ENCODE assay signal across 8 cellular contexts in the genomic region with DNA sequence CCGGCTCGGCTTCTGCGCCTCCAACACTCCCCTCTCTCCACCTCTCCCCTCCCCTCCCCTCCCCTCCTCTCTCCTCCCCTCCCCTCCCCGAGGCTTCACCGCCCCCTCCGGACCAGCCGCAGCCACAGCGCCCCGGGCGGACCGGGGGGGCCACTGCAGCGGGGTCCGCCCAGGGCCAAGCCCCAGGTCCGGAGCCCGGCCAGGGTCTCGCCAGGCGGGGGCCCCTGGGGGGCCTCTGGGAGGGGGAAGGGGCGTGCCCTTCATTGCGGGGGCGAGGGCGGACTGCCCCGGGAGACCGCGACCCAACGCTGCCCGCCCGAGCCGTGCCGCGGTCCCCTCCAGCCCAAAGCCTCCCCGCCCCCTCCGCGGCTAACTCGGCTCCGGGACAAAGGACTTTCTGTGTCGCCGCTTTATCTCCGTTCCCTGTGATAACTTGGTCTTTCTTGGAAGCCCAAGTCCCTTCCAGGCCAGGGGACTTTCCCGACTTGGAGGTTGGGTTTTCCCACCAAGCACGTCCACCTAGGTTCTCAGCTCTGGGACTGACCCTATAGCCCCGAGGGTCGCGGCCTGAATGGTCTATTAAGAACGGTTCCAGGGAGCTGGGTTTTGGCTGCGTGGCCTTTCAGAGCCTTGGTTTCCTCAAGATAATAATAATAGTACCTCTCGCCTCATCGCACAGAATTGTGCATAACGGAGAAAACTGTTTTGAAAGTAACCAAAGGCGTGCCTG. TPM values are rescaled to one million over a fixed set of nuclear protein-coding genes. Genes with fewer than 3 reads are reported as not detected.
A peak's percentile ranks its signal among the peaks of the same experiment; 100 is the strongest.
DNase-seq lines count a peak whose midpoint lies in the region; ATAC-seq and TF ChIP-seq lines count a peak whose summit lies in the region.

A gene (minus strand): TSS at position 29 of the 730 bp plus-strand sequence. CDS start 97 bp downstream, outside the sequence.

- RAD21 ChIA-PET in HCT116 (lab: Charles Lee; ENCODE audit: low non-redundant PET in 1 of 2, low total read pairs in 2 of 2, uncharacterized antibody in 2 of 2, unreplicated experiment in 2 of 2) = interaction anchor here in 1 of 2 experiments (0.6 kb wide), 1 partner anchor 196 kb away, joined by 4 read pairs; no protein-coding TSS in a partner anchor

- H3K36me3 ChIP-seq in HCT116 (ENCODE audit: control insufficient read depth in 1 of 2, insufficient read depth in 2 of 2, low read length in 2 of 2) (peaks cover 5 to 6% of the 10 kb centered on the region in 2 experiments; a peak in 3 of 4 replicates), adrenal gland (replicated peaks in 1 of 2) (no peaks in the 10 kb centered on the region), psoas muscle (ENCODE audit: insufficient read depth in 1 of 2, low read depth in 1 of 2) (peaks cover 0 to 48% of the 10 kb centered on the region in 2 donors), urinary bladder (ENCODE audit: insufficient read depth) (no peaks in the 10 kb centered on the region)

- TF ChIP-seq POLR2A in HCT116 (IDR thresholded peaks at IDR 0.05; ENCODE audit: borderline replicate concordance, extremely low read depth, insufficient read depth, insufficient read length) (no peak), adrenal gland (IDR thresholded peaks at IDR 0.05) (peak in 1 of 2 donors; percentile 13)

- H3K27ac ChIP-seq in HCT116 (ENCODE audit: low read depth, low read length) (peak within 1 kb of the TSS; percentile 92), adrenal gland (peak within 1 kb of the TSS; percentile 73 to 94 (median 92)), psoas muscle (peak within 1 kb of the TSS; percentile 96), urinary bladder (ENCODE audit: low read depth) (peak within 1 kb of the TSS; percentile 76)

- peak within 1 kb of the TSS; percentile 94 for H3K9ac ChIP-seq in HCT116 (ENCODE audit: low read length)

- H3K79me2 ChIP-seq in HCT116 (ENCODE audit: insufficient read depth, low read length) = peaks cover 33% of the 10 kb centered on the region

- peak in 2 of 3 experiments; percentile 39 to 53; a peak in 3 of 6 replicates for TF ChIP-seq CTCF in HCT116 (IDR thresholded peaks at IDR 0.05 in 2 of 3, conservative IDR thresholded peaks at IDR 0.05 in 1 of 3; ENCODE audit: borderline replicate concordance in 1 of 3, insufficient read depth in 1 of 3, low read depth in 2 of 3, low read length in 2 of 3)
- TF ChIP-seq CTCF in adrenal gland (IDR thresholded peaks at IDR 0.05) = peak; percentile 13 to 54 (median 33)
- peak; percentile 46 for TF ChIP-seq CTCF in psoas muscle (IDR thresholded peaks at IDR 0.05)

- CTCF ChIA-PET in HCT116 (lab: Charles Lee) = interaction anchor here (1.7 to 2.6 kb wide), 2 partner anchors 12 to 29 kb away, joined by 4 to 8 read pairs; no protein-coding TSS in a partner anchor

- peak within 1 kb of the TSS; percentile 89 to 95 for H3K4me3 ChIP-seq in HCT116 (replicated peaks in 1 of 2; ENCODE audit: low read depth in 1 of 2, low read length in 2 of 2)
- peak within 1 kb of the TSS; percentile 57 to 97 (median 84) for H3K4me3 ChIP-seq in adrenal gland
- H3K4me3 ChIP-seq in psoas muscle = peak within 1 kb of the TSS; percentile 97
- peak within 1 kb of the TSS; percentile 87 for H3K4me3 ChIP-seq in urinary bladder (ENCODE audit: low read depth, low read length)

- BruUV-seq in HCT116 (replicated peaks; lab: Mats Ljungman, UMichigan) = TSS peak; percentile 79

- POLR2A ChIA-PET in HCT116 (lab: Charles Lee) = interaction anchor here (0.7 kb wide), 1 partner anchor 12 kb away, joined by 4 read pairs; no protein-coding TSS in a partner anchor

- H3K4me1 ChIP-seq in HCT116 (ENCODE audit: control insufficient read depth in 1 of 2, insufficient read depth in 2 of 2, low read length in 2 of 2) = peaks cover 6 to 24% of the 10 kb centered on the region in 2 experiments; a peak in 3 of 4 replicates
- H3K4me1 ChIP-seq in adrenal gland (replicated peaks in 1 of 2) = peaks cover 0 to 22% of the 10 kb centered on the region in 2 donors
- H3K4me1 ChIP-seq in psoas muscle = peaks cover 28% of the 10 kb centered on the region
- H3K4me1 ChIP-seq in urinary bladder (ENCODE audit: insufficient read depth) = no peaks in the 10 kb centered on the region

- no peaks in the 10 kb centered on the region for H3K9me2 ChIP-seq in HCT116 (ENCODE audit: insufficient read depth)

- ATAC-seq in HCT116 (peak; percentile 62), left cardiac atrium (peak; percentile 83 to 86), psoas muscle (peak; percentile 84 to 88 (median 84))

- no peak within 1 kb of the TSS for H2AFZ ChIP-seq in HCT116 (ENCODE audit: low read depth, low read length, poor library complexity, severe bottlenecking)

- peak within 1 kb of the TSS; percentile 100 for H3K4me2 ChIP-seq in HCT116 (ENCODE audit: low read length)

- no peaks in the 10 kb centered on the region for H4K20me1 ChIP-seq in HCT116 (ENCODE audit: insufficient read depth)

- no peaks in the 10 kb centered on the region for H3K9me3 ChIP-seq in HCT116 (ENCODE audit: control insufficient read depth in 1 of 2, insufficient read depth in 1 of 2, low read depth in 1 of 2, low read length in 2 of 2)
- H3K9me3 ChIP-seq in adrenal gland (replicated peaks in 1 of 3) = no peaks in the 10 kb centered on the region
- H3K9me3 ChIP-seq in psoas muscle = no peaks in the 10 kb centered on the region

- H3K27me3 ChIP-seq in HCT116 (ENCODE audit: insufficient read depth, low read length) (no peaks in the 10 kb centered on the region), adrenal gland (no peaks in the 10 kb centered on the region), psoas muscle (ENCODE audit: insufficient read depth in 3 of 3, low read length in 2 of 3) (no peaks in the 10 kb centered on the region)

- peak; percentile 89 for DNase-seq in EH (ENCODE audit: low read depth)
- DNase-seq in HCT116 (ENCODE audit: low read depth, low spot score) = peak; percentile 67
- DNase-seq in NCI-H1092 treated with DMSO at 0.1 percent for 48 hours (lab: John Stamatoyannopoulos, UW) = peak; percentile 81
- DNase-seq in adrenal gland = peak; percentile 90 to 95 (median 90)
- DNase-seq in left cardiac atrium = peak; percentile 90
- peak; percentile 88 to 95 for DNase-seq in psoas muscle

- TF ChIP-seq RAD21 in HCT116 (IDR thresholded peaks at IDR 0.05; ENCODE audit: low read depth) = no peak

- 0 to 1% (median 0%) methylated on average over 16 to 47 of the region's 49 CpGs for WGBS in adrenal gland, 4 donors
- 0% methylated on average over 19 to 45 of the region's 49 CpGs for WGBS in psoas muscle, 3 donors
- WGBS in urinary bladder = under 1% methylated on average over 44 of the region's 49 CpGs

- intact Hi-C loops in HCT116 (cut with micrococcal nuclease) = loop anchor here (2.0 to 5.0 kb wide), 2 partner anchors 33 to 112 kb away; a partner anchor contains a TSS
- intact Hi-C loops in T-helper 1 cell treated with Interleukin-12 subunit alpha and Interleukin-12 subunit beta and Interleukin-4 antibody, amounts not matched to agents 30 ng/mL and 1 ng/mL, for 36 hours (cut with micrococcal nuclease) = loop anchor here (1.0 to 10.0 kb wide), 23 partner anchors 12 to 1080 kb away; a partner anchor contains a TSS
- intact Hi-C loops in adrenal gland (cut with DNase I) = no loop called here
- intact Hi-C loops in left cardiac atrium (cut with DNase I) = no loop called here
- intact Hi-C loops in psoas muscle (cut with DNase I) = no loop called here

TF ChIP-seq in HCT116, 20 proteins besides CTCF, POLR2A, EP300 and RAD21 (continues in another document):
- TF ChIP-seq SP1 (IDR thresholded peaks at IDR 0.05; ENCODE audit: low read depth) (no peak), TCF7L2 (IDR thresholded peaks at IDR 0.05; ENCODE audit: borderline replicate concordance, extremely low read depth, insufficient read depth, insufficient read length) (no peak), FOSL1 (IDR thresholded peaks at IDR 0.05; ENCODE audit: low read depth) (no peak), SRF (IDR thresholded peaks at IDR 0.05; ENCODE audit: low read depth) (no peak), YY1 (IDR thresholded peaks at IDR 0.05; ENCODE audit: extremely low read depth, insufficient replicate concordance, low read depth, low read length) (no peak), POLR2AphosphoS5 (IDR thresholded peaks at IDR 0.05; ENCODE audit: low read depth, low read length) (no peak; the same call in none of the 2 replicates), ZFX (IDR thresholded peaks at IDR 0.05) (no peak; the same call in 1 of the 2 replicates), EZH2phosphoT487 (IDR thresholded peaks at IDR 0.05; ENCODE audit: borderline replicate concordance) (no peak), EZH2 (IDR thresholded peaks at IDR 0.05) (no peak), JUND (IDR thresholded peaks at IDR 0.05) (no peak), ELF1 (IDR thresholded peaks at IDR 0.05; ENCODE audit: borderline replicate concordance, low read depth) (no peak)
- TF ChIP-seq, protein P1, sequence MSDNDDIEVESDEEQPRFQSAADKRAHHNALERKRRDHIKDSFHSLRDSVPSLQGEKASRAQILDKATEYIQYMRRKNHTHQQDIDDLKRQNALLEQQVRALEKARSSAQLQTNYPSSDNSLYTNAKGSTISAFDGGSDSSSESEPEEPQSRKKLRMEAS (IDR thresholded peaks at IDR 0.05) = no peak
- TF ChIP-seq, protein P2, sequence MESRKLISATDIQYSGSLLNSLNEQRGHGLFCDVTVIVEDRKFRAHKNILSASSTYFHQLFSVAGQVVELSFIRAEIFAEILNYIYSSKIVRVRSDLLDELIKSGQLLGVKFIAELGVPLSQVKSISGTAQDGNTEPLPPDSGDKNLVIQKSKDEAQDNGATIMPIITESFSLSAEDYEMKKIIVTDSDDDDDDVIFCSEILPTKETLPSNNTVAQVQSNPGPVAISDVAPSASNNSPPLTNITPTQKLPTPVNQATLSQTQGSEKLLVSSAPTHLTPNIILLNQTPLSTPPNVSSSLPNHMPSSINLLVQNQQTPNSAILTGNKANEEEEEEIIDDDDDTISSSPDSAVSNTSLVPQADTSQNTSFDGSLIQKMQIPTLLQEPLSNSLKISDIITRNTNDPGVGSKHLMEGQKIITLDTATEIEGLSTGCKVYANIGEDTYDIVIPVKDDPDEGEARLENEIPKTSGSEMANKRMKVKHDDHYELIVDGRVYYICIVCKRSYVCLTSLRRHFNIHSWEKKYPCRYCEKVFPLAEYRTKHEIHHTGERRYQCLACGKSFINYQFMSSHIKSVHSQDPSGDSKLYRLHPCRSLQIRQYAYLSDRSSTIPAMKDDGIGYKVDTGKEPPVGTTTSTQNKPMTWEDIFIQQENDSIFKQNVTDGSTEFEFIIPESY (IDR thresholded peaks at IDR 0.05; ENCODE audit: extremely low read depth, insufficient replicate concordance, low read length) = no peak

RNA-seq across cellular contexts. Expression of the gene that starts here (rescaled TPM):
- total RNA-seq in HCT116 (2021; ENCODE audit: unreplicated experiment) (68.4 TPM), adrenal gland (10 to 100 TPM in 7 of 8 donors, 1 to 10 TPM in 1; 9.5 to 34.6 (median 23.3) TPM), left cardiac atrium (10 to 100 TPM; 23.6 to 27.2 TPM), psoas muscle (10 to 100 TPM; 46.6 to 64.9 (median 53.1) TPM), urinary bladder (13.2 TPM)
- polyA plus RNA-seq in HCT116 (2012) = 47.4 and 48.3 TPM in 2 replicates
- 39.0 and 40.6 TPM in 2 replicates for total RNA-seq in T-helper 1 cell treated with Interleukin-12 subunit alpha and Interleukin-12 subunit beta and Interleukin-4 antibody, amounts not matched to agents 30 ng/mL and 1 ng/mL, for 36 hours
- polyA plus RNA-seq in adrenal gland (10 to 100 TPM; 15.0 to 30.0 (median 27.5) TPM), psoas muscle (10 to 100 TPM; 36.8 to 73.9 (median 55.5) TPM), urinary bladder (30.3 TPM)

Comparison
In these comparisons a context has a peak if more than half of its experiments do, and no peak if none do; other contexts are left out.
1. Peak in every context shown above with its lines: DNase-seq, ATAC-seq, H3K4me3 ChIP-seq and H3K27ac ChIP-seq.
2. intact Hi-C loops: an anchor here in HCT116 (2.0 to 5.0 kb wide) and T-helper 1 cell treated with Interleukin-12 subunit alpha and Interleukin-12 subunit beta and Interleukin-4 antibody, amounts not matched to agents 30 ng/mL and 1 ng/mL, for 36 hours (1.0 to 10.0 kb wide); none called in adrenal gland, left cardiac atrium and psoas muscle.